Comparison of ENCODE assay signal across 8 cellular contexts in the genomic region with DNA sequence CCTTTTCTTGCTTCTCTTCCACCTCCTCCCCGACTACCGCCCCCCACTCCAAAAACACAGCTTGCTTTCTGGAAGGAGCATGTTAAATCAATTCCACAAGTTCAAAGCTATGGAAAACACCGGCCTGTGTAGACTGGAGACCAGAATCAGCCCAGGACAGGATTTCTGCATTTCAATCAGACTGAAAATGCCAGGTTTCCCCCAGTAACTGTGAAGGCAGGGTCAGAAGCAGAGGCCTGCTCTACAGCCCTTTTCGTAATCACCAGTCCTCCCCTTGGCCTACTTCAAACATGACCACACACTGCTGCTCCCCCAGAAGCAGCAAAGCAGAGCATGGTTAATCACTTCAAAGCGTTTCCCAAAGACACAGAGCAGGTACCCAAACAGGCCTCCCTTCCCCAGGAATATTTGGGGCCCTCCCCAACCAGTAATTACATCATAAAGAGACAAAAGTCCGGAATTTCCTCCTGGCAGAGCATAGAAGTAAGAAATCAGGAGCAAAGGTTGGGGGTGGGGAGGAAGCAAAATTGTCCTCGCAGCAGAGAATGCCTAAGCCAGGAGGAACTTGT. TPM values are rescaled to one million over a fixed set of nuclear protein-coding genes. Genes with fewer than 3 reads are reported as not detected.
DNase-seq lines count a peak whose midpoint lies in the region; TF ChIP-seq lines count a peak whose summit lies in the region.

No MANE protein-coding gene starts in this region.

- H3K27me3 ChIP-seq in duodenal mucosa (ENCODE audit: control insufficient read depth in 1 of 2, insufficient read depth in 2 of 2, low read length in 2 of 2) (no peaks in the 10 kb centered on the region), MM.1S (replicated peaks; ENCODE audit: insufficient read depth, low read length) (no peaks in the 10 kb centered on the region)

- H3K9me3 ChIP-seq in duodenal mucosa (ENCODE audit: control insufficient read depth in 1 of 2, low read length in 2 of 2) (no peaks in the 10 kb centered on the region), MM.1S (replicated peaks; ENCODE audit: insufficient read depth, low read length) (no peaks in the 10 kb centered on the region)

- peaks cover 0 to 3% (median 0%) of the 10 kb centered on the region in 7 donors for H3K9me3 Mint-ChIP-seq in CD14-positive monocyte
- H3K9me3 Mint-ChIP-seq in mesothelial cell of epicardium = no peaks in the 10 kb centered on the region

- H3F3A ChIP-seq in MM.1S (ENCODE audit: insufficient read depth, low read length) = no peaks in the 10 kb centered on the region

- H3K36me3 Mint-ChIP-seq in CD14-positive monocyte (peaks cover 2 to 16% of the 10 kb centered on the region in 2 donors), mesothelial cell of epicardium (peaks cover 2% of the 10 kb centered on the region)

- H3K27ac Mint-ChIP-seq in CD14-positive monocyte (peak overlapping the region; percentile 85 to 96 (median 94)), mesothelial cell of epicardium (peak overlapping the region; percentile 100)

- peaks cover 51 to 67% of the 10 kb centered on the region in 2 donors for H3K4me1 ChIP-seq in duodenal mucosa (ENCODE audit: control insufficient read depth in 1 of 2, insufficient read depth in 2 of 2, low read length in 2 of 2)
- no peaks in the 10 kb centered on the region for H3K4me1 ChIP-seq in MM.1S (ENCODE audit: low read length)

- intact Hi-C loops in CD14-positive monocyte (cut with micrococcal nuclease) = loop anchor here (5.0 to 10.0 kb wide), 2 partner anchors 44 to 67 kb away; no protein-coding TSS in a partner anchor

- H3K4me3 Mint-ChIP-seq in CD14-positive monocyte = peak overlapping the region; percentile 60 to 90
- peak overlapping the region; percentile 47 for H3K4me3 Mint-ChIP-seq in mesothelial cell of epicardium

- no peaks in the 10 kb centered on the region for H3K27me3 Mint-ChIP-seq in CD14-positive monocyte (ENCODE audit: low read depth in 3 of 3)
- no peaks in the 10 kb centered on the region for H3K27me3 Mint-ChIP-seq in mesothelial cell of epicardium (ENCODE audit: low read depth)

- H2AFZ ChIP-seq in MM.1S (ENCODE audit: low read length) = no peak overlapping the region

- no peak overlapping the region for H3K4me2 ChIP-seq in MM.1S (ENCODE audit: low read depth, low read length)

- TF ChIP-seq CTCF in CD14-positive monocyte (IDR thresholded peaks at IDR 0.05) (no peak), mesothelial cell of epicardium (IDR thresholded peaks at IDR 0.05; ENCODE audit: unreplicated experiment) (no peak), MM.1S (IDR thresholded peaks at IDR 0.05; ENCODE audit: low read length) (no peak)

- H3K79me2 ChIP-seq in MM.1S (ENCODE audit: low read length) = peaks cover 100% of the 10 kb centered on the region

- DNase-seq in CD14-positive monocyte (ENCODE audit: low spot score) (no peak), NOMO-1 treated with DMSO at 0.1 percent for 48 hours (lab: John Stamatoyannopoulos, UW; ENCODE audit: unreplicated experiment) (peak; percentile 14), mesothelial cell of epicardium (ENCODE audit: low spot score in 2 of 2, unreplicated experiment in 2 of 2) (peak in 1 of 2 experiments; percentile 40), DMS153 treated with DMSO at 0.1 percent for 48 hours (lab: John Stamatoyannopoulos, UW; ENCODE audit: unreplicated experiment) (no peak), MM.1S (no peak), NCI-H510A treated with DMSO at 0.1 percent for 48 hours (lab: John Stamatoyannopoulos, UW) (no peak)
- no peak for DNase-seq in activated CD4-positive, alpha-beta T cell treated with anti-CD3 and anti-CD28 coated beads for 1 hour

- H3K27ac ChIP-seq in duodenal mucosa (ENCODE audit: low read depth, low read length) (peak overlapping the region; percentile 94), MM.1S (ENCODE audit: low read length) (no peak overlapping the region)

- H3K4me1 Mint-ChIP-seq in CD14-positive monocyte (peaks cover 61% of the 10 kb centered on the region), mesothelial cell of epicardium (peaks cover 68% of the 10 kb centered on the region)

- H3K36me3 ChIP-seq in duodenal mucosa (ENCODE audit: control insufficient read depth in 1 of 2, insufficient read depth in 2 of 2, low read length in 2 of 2) = no peaks in the 10 kb centered on the region
- 0 out of 2 replicates have a peak, but pooled peaks cover 3% of the 10 kb centered on the region for H3K36me3 ChIP-seq in MM.1S (replicated peaks; ENCODE audit: insufficient read depth, low read length)

- H3K4me3 ChIP-seq in duodenal mucosa (ENCODE audit: low read depth in 1 of 2, low read length in 2 of 2) = peak overlapping the region; percentile 46 to 48
- H3K4me3 ChIP-seq in MM.1S (ENCODE audit: low read length) = no peak overlapping the region

- H3K9me2 ChIP-seq in MM.1S (replicated peaks; ENCODE audit: insufficient read depth, low read length) = no peaks in the 10 kb centered on the region

- H4K20me1 ChIP-seq in MM.1S (ENCODE audit: insufficient read depth, low read length) = peaks cover 55% of the 10 kb centered on the region

- H3K9ac ChIP-seq in duodenal mucosa (ENCODE audit: low read depth in 1 of 2, low read length in 2 of 2) (peak overlapping the region; percentile 75 to 80), MM.1S (ENCODE audit: low read length) (no peak overlapping the region)

RNA-seq across cellular contexts. Expression of gene ZMYND8, which starts 38.4 kb away (rescaled TPM):
- polyA plus RNA-seq in CD14-positive monocyte = 1 to 10 TPM; 1.4 to 5.8 TPM
- 119 to 120 TPM (median 119 TPM) in 3 replicates for total RNA-seq in mesothelial cell of epicardium
